Comparison of ENCODE assay signal across 16 cellular contexts in genomic region chr5:151454166-151454565, GRCh38. TPM values are rescaled to one million over a fixed set of nuclear protein-coding genes. Genes with fewer than 3 reads are reported as not detected.
DNase-seq lines count a peak whose midpoint lies in the region; ATAC-seq and TF ChIP-seq lines count a peak whose summit lies in the region.
"Had no signal": no experiment of that assay in that cellular context is flagged by ENCODE, and none has a peak within 500 bp of the region (broad histone marks: within the 10 kb centered on the region; RNA-seq: fewer than 3 reads in every experiment).

No MANE protein-coding gene starts in this region.

- peak overlapping the region; percentile 20 for H3K4me3 Mint-ChIP-seq in type B pancreatic cell
- H3K4me3 Mint-ChIP-seq: natural killer cell treated with Interleukin-12 subunit alpha and Interleukin-12 subunit beta and Interleukin-15 and Interleukin-18, amount 100 ng/mL, for 72 hours had no signal

- H3K4me1 ChIP-seq in mucosa of descending colon (ENCODE audit: low read depth) = peaks cover 33% of the 10 kb centered on the region
- H3K4me1 ChIP-seq: thyroid gland had no signal

- H3K9me3 Mint-ChIP-seq in type B pancreatic cell = no peaks in the 10 kb centered on the region
- H3K9me3 Mint-ChIP-seq: brain; natural killer cell treated with Interleukin-12 subunit alpha and Interleukin-12 subunit beta and Interleukin-15 and Interleukin-18, amount 100 ng/mL, for 72 hours had no signal

- H3K27ac Mint-ChIP-seq in type B pancreatic cell = peak overlapping the region; percentile 44
- H3K27ac Mint-ChIP-seq: natural killer cell treated with Interleukin-12 subunit alpha and Interleukin-12 subunit beta and Interleukin-15 and Interleukin-18, amount 100 ng/mL, for 72 hours had no signal

- no peaks in the 10 kb centered on the region for H3K36me3 Mint-ChIP-seq in type B pancreatic cell
- H3K36me3 Mint-ChIP-seq: brain; natural killer cell treated with Interleukin-12 subunit alpha and Interleukin-12 subunit beta and Interleukin-15 and Interleukin-18, amount 100 ng/mL, for 72 hours had no signal

- DNase-seq in Right ventricle myocardium inferior (ENCODE audit: missing footprints) = no peak
- no peak for DNase-seq in cardiac septum (ENCODE audit: low spot score)
- DNase-seq in SW480 (ENCODE audit: low spot score) = peak; percentile 35
- DNase-seq in mucosa of descending colon = peak in 2 of 3 donors; percentile 54 to 71
- DNase-seq in type B pancreatic cell (ENCODE audit: extremely low spot score, unreplicated experiment) = no peak
- DNase-seq in H4 (ENCODE audit: low spot score) = no peak
- DNase-seq in T-helper 9 cell = no peak
- DNase-seq: activated gamma-delta T cell treated with Interleukin-2 at 50 U/mL for 16 hours, left cardiac atrium, MG63, retina, thyroid gland, WERI-Rb-1 had no signal

- no peaks in the 10 kb centered on the region for H3K9me3 ChIP-seq in mucosa of descending colon
- H3K9me3 ChIP-seq: MG63, thyroid gland had no signal

- no peak for TF ChIP-seq CTCF in mucosa of descending colon (IDR thresholded peaks at IDR 0.05)
- no peak for TF ChIP-seq CTCF in type B pancreatic cell (conservative IDR thresholded peaks at IDR 0.05)

- peaks cover 23% of the 10 kb centered on the region for H3K4me1 Mint-ChIP-seq in type B pancreatic cell (ENCODE audit: unreplicated experiment)

- no peaks in the 10 kb centered on the region for H3K27me3 Mint-ChIP-seq in type B pancreatic cell
- H3K27me3 Mint-ChIP-seq: brain; natural killer cell treated with Interleukin-12 subunit alpha and Interleukin-12 subunit beta and Interleukin-15 and Interleukin-18, amount 100 ng/mL, for 72 hours had no signal

- intact Hi-C loops in Right ventricle myocardium inferior (cut with DNase I) (no loop called here), cardiac septum (cut with DNase I) (no loop called here), mucosa of descending colon (cut with DNase I, micrococcal nuclease) (no loop called here)

- ATAC-seq in Right ventricle myocardium inferior (peak; percentile 89), mucosa of descending colon (peak; percentile 89), HG03280 (IDR thresholded peaks at IDR 0.05; ENCODE audit: unreplicated experiment) (no peak)
- ATAC-seq: natural killer cell treated with Interleukin-12 subunit alpha and Interleukin-12 subunit beta and Interleukin-15 and Interleukin-18, amount 100 ng/mL, for 72 hours had no signal

- H3K36me3 ChIP-seq in mucosa of descending colon (ENCODE audit: low read depth) = no peaks in the 10 kb centered on the region
- H3K36me3 ChIP-seq: MG63, thyroid gland, WERI-Rb-1 had no signal

- H3K4me3 ChIP-seq in mucosa of descending colon = no peak overlapping the region
- H3K4me3 ChIP-seq: MG63, thyroid gland had no signal

RNA-seq across cellular contexts. Expression of gene SLC36A1, which starts 6.8 kb away (rescaled TPM):
- total RNA-seq in Right ventricle myocardium inferior (5.2 TPM), cardiac septum (3.3 TPM), mucosa of descending colon (100 to 1,000 TPM in 1 of 3 donors, 10 to 100 TPM in 2; 38.1 to 105 (median 55.2) TPM), type B pancreatic cell (ENCODE audit: low replicate concordance) (15.5 and 18.2 TPM in 2 replicates)
- 9.4 and 10.0 TPM in 2 replicates for total RNA-seq in H4 (2014; rRNA removed; shearing (Covaris generic))

Comparison
In these comparisons a context has a peak if more than half of its experiments do, and no peak if none do; other contexts are left out.
1. DNase-seq: peak in SW480 (single experiment) and mucosa of descending colon (2 of 3); none in Right ventricle myocardium inferior (single experiment), cardiac septum (single experiment), type B pancreatic cell (single experiment), H4 (single experiment) and T-helper 9 cell (single experiment).